Comparison of ENCODE assay signal across 30 cellular contexts in genomic region chrX:150357790-150358189, GRCh38.
"Had no signal": no experiment of that assay in that cellular context is flagged by ENCODE, and none has a peak within 500 bp of the region (broad histone marks: within the 10 kb centered on the region; RNA-seq: fewer than 3 reads in every experiment).

No MANE protein-coding gene starts in this region.

- H3K4me3 Mint-ChIP-seq: activated CD4-positive, alpha-beta memory T cell treated with anti-CD3 and anti-CD28 coated beads, Interleukin-2, amount 10 ng/mL, durations not matched to agents 7 days and 5 days; activated CD4-positive, alpha-beta T cell treated with anti-CD3 and anti-CD28 coated beads, Interleukin-2, amount 10 ng/mL, durations not matched to agents 7 days and 5 days; activated naive CD4-positive, alpha-beta T cell treated with anti-CD3 and anti-CD28 coated beads for 36 hours; activated naive CD4-positive, alpha-beta T cell treated with anti-CD3 and anti-CD28 coated beads, Interleukin-2, amount 50 U/mL, for 24 hours; activated naive CD8-positive, alpha-beta T cell treated with anti-CD3 and anti-CD28 coated beads for 36 hours; activated naive CD8-positive, alpha-beta T cell treated with anti-CD3 and anti-CD28 coated beads, Interleukin-2, amount 50 U/mL, for 24 hours; activated T-helper 1 cell treated with anti-CD3 and anti-CD28 coated beads, Interleukin-12 subunit alpha, Interleukin-12 subunit beta, Interleukin-2, Interleukin-4 antibody, amounts not matched to agents 30 ng/mL and 10 ng/mL and 1 ng/mL, durations not matched to agents 14 hours and 24 hours and 36 hours; effector memory CD8-positive, alpha-beta T cell; T-helper 17 cell; T-helper 2 cell treated with Interferon-gamma antibody and Interleukin-4, amounts not matched to agents 5 μg/mL and 100 μg/mL, for 36 hours; WTC11 had no signal

- H3K27me3 Mint-ChIP-seq: T-helper 17 cell had no signal

- H3K27ac Mint-ChIP-seq: activated CD4-positive, alpha-beta memory T cell treated with anti-CD3 and anti-CD28 coated beads, Interleukin-2, amount 10 ng/mL, durations not matched to agents 7 days and 5 days; activated CD4-positive, alpha-beta T cell treated with anti-CD3 and anti-CD28 coated beads, Interleukin-2, amount 10 ng/mL, durations not matched to agents 7 days and 5 days; activated naive CD4-positive, alpha-beta T cell treated with anti-CD3 and anti-CD28 coated beads for 36 hours; activated naive CD4-positive, alpha-beta T cell treated with anti-CD3 and anti-CD28 coated beads, Interleukin-2, amount 50 U/mL, for 24 hours; activated naive CD8-positive, alpha-beta T cell treated with anti-CD3 and anti-CD28 coated beads for 36 hours; activated naive CD8-positive, alpha-beta T cell treated with anti-CD3 and anti-CD28 coated beads, Interleukin-2, amount 50 U/mL, for 24 hours; activated T-helper 1 cell treated with anti-CD3 and anti-CD28 coated beads, Interleukin-12 subunit alpha, Interleukin-12 subunit beta, Interleukin-2, Interleukin-4 antibody, amounts not matched to agents 30 ng/mL and 10 ng/mL and 1 ng/mL, durations not matched to agents 14 hours and 24 hours and 36 hours; activated T-helper 2 cell treated with anti-CD3 and anti-CD28 coated beads, Interferon-gamma antibody, Interleukin-2, Interleukin-4, amounts not matched to agents 10 μg/mL and 5 μg/mL and 100 μg/mL, durations not matched to agents 14 hours and 24 hours and 36 hours; T-helper 17 cell; T-helper 2 cell treated with Interferon-gamma antibody and Interleukin-4, amounts not matched to agents 5 μg/mL and 100 μg/mL, for 36 hours; WTC11 had no signal

- DNase-seq: activated CD4-positive, alpha-beta memory T cell treated with anti-CD3 and anti-CD28 coated beads, Interleukin-2, amount 10 ng/mL, durations not matched to agents 7 days and 5 days; activated CD4-positive, alpha-beta T cell treated with anti-CD3 and anti-CD28 coated beads for 1 hour; activated CD4-positive, alpha-beta T cell treated with anti-CD3 and anti-CD28 coated beads for 4 hours; activated CD4-positive, alpha-beta T cell treated with anti-CD3 and anti-CD28 coated beads, Interleukin-2, amount 10 ng/mL, durations not matched to agents 7 days and 5 days; activated CD4-positive, alpha-beta T cell treated with anti-CD3 and anti-CD28 coated beads, Interleukin-2, amount 50 U/mL, for 4 hours; activated CD8-positive, alpha-beta memory T cell treated with anti-CD3 and anti-CD28 coated beads, Interleukin-2, amount 50 U/mL, for 4 hours; activated effector memory CD4-positive, alpha-beta T cell treated with anti-CD3 and anti-CD28 coated beads, Interleukin-2, amount 50 U/mL, for 16 hours; activated naive CD4-positive, alpha-beta T cell treated with anti-CD3 and anti-CD28 coated beads for 36 hours; activated naive CD8-positive, alpha-beta T cell treated with anti-CD3 and anti-CD28 coated beads for 36 hours; activated naive CD8-positive, alpha-beta T cell treated with anti-CD3 and anti-CD28 coated beads, Interleukin-2, amount 50 U/mL, for 24 hours; activated T-cell treated with anti-CD3 and anti-CD28 coated beads, Interleukin-2, amount 50 U/mL, for 1 hour; adrenal gland; amygdala; body of pancreas; cerebellar nuclear complex; cortex of kidney; dermis blood vessel endothelial cell; effector CD4-positive, alpha-beta T cell; effector memory CD8-positive, alpha-beta T cell; erythroblast; foreskin keratinocyte; gastrocnemius medialis; glutamatergic neuron; T-helper 1 cell; T-helper 17 cell had no signal

- H3K9me3 Mint-ChIP-seq: activated CD4-positive, alpha-beta memory T cell treated with anti-CD3 and anti-CD28 coated beads, Interleukin-2, amount 10 ng/mL, durations not matched to agents 7 days and 5 days; activated CD4-positive, alpha-beta T cell treated with anti-CD3 and anti-CD28 coated beads, Interleukin-2, amount 10 ng/mL, durations not matched to agents 7 days and 5 days; activated naive CD4-positive, alpha-beta T cell treated with anti-CD3 and anti-CD28 coated beads for 36 hours; activated naive CD4-positive, alpha-beta T cell treated with anti-CD3 and anti-CD28 coated beads, Interleukin-2, amount 50 U/mL, for 24 hours; activated naive CD8-positive, alpha-beta T cell treated with anti-CD3 and anti-CD28 coated beads for 36 hours; activated naive CD8-positive, alpha-beta T cell treated with anti-CD3 and anti-CD28 coated beads, Interleukin-2, amount 50 U/mL, for 24 hours; activated T-helper 1 cell treated with anti-CD3 and anti-CD28 coated beads, Interleukin-12 subunit alpha, Interleukin-12 subunit beta, Interleukin-2, Interleukin-4 antibody, amounts not matched to agents 30 ng/mL and 10 ng/mL and 1 ng/mL, durations not matched to agents 14 hours and 24 hours and 36 hours; activated T-helper 2 cell treated with anti-CD3 and anti-CD28 coated beads, Interferon-gamma antibody, Interleukin-2, Interleukin-4, amounts not matched to agents 10 μg/mL and 5 μg/mL and 100 μg/mL, durations not matched to agents 14 hours and 24 hours and 36 hours; effector memory CD8-positive, alpha-beta T cell; T-helper 2 cell treated with Interferon-gamma antibody and Interleukin-4, amounts not matched to agents 5 μg/mL and 100 μg/mL, for 36 hours; WTC11 had no signal

- H3K36me3 Mint-ChIP-seq: activated naive CD4-positive, alpha-beta T cell treated with anti-CD3 and anti-CD28 coated beads, Interleukin-2, amount 50 U/mL, for 24 hours; activated naive CD8-positive, alpha-beta T cell treated with anti-CD3 and anti-CD28 coated beads for 36 hours; WTC11 had no signal

- ATAC-seq: activated naive CD8-positive, alpha-beta T cell treated with anti-CD3 and anti-CD28 coated beads, Interleukin-2, amount 50 U/mL, for 24 hours; body of pancreas; effector memory CD8-positive, alpha-beta T cell; foreskin keratinocyte; gastrocnemius medialis; T-helper 17 cell; WTC11 had no signal
